13 cellular contexts compared by ENCODE assay signal in the genomic region with DNA sequence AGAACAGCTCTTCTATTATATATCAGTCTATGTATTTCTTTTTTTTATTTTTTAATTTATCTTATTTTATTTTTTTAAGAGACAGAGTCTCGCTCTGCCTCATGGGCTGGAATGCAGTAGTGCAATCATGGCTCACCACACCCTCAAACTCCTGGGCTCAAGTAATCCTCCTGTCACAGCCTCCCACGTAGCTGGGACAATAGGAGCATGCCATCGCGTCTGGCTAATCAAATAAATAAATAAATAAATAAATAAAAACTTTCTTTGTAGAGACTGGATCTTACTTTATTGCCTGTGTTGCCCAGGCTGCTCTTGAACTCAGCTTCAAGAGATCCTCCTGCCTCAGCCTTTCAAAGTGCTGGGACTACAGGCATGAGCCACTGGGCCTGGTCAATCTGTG.
DNase-seq lines count a peak whose midpoint lies in the region; ATAC-seq and TF ChIP-seq lines count a peak whose summit lies in the region.
"Had no signal": no experiment of that assay in that cellular context is flagged by ENCODE, and none has a peak within 500 bp of the region (broad histone marks: within the 10 kb centered on the region; RNA-seq: fewer than 3 reads in every experiment).

No MANE protein-coding gene starts in this region.

- DNase-seq in EL (peak; percentile 67), WTC11 (ENCODE audit: low spot score) (no peak), fibroblast of the aortic adventitia (ENCODE audit: low read depth) (peak; percentile 83), tibial artery (no peak), right lobe of liver (no peak)
- DNase-seq: anterior cingulate cortex; midbrain; NCI-H524; stimulated activated CD4-positive, alpha-beta T cell treated with anti-CD3 and anti-CD28 coated beads, Interleukin-1b, Interleukin-23, amount 100 ng/mL, for 48 hours; substantia nigra had no signal

- CTCF ChIA-PET in WTC11 (lab: Charles Lee), result interaction anchor here (0.9 to 1.8 kb wide), 5 partner anchors 11 to 53 kb away, joined by 3 to 7 read pairs (median 4); no protein-coding TSS in a partner anchor

- H3K4me3 Mint-ChIP-seq in WTC11, result no peak overlapping the region

- H3K9me3 Mint-ChIP-seq in WTC11, result no peaks in the 10 kb centered on the region

- H3K36me3 Mint-ChIP-seq in WTC11, result no peaks in the 10 kb centered on the region

- peaks cover 92% of the 10 kb centered on the region for H3K4me1 Mint-ChIP-seq in WTC11

- POLR2A ChIA-PET in WTC11 (lab: Charles Lee), result interaction anchor here (1.1 kb wide), 1 partner anchor 11 kb away, joined by 4 read pairs; no protein-coding TSS in a partner anchor

- H3K4me2 ChIP-seq in parathyroid adenoma (ENCODE audit: low read length), result no peak overlapping the region

- no peaks in the 10 kb centered on the region for H3K27me3 Mint-ChIP-seq in WTC11 (ENCODE audit: low read depth)

- 48% methylated on average over 4 of the region's 4 CpGs for WGBS in right lobe of liver (ENCODE audit: insufficient coverage, low coverage, low lambda C conversion rate, missing lambda C conversion rate)

- H3K9ac ChIP-seq in parathyroid adenoma, result no peak overlapping the region

- ATAC-seq in WTC11 (no peak), GM21786 (IDR thresholded peaks at IDR 0.05; ENCODE audit: unreplicated experiment) (no peak), right lobe of liver (no peak), HG03108 (IDR thresholded peaks at IDR 0.05; ENCODE audit: unreplicated experiment) (no peak)

- no peak overlapping the region for H2AFZ ChIP-seq in parathyroid adenoma

- no peak for TF ChIP-seq POLR2A in right lobe of liver (IDR thresholded peaks at IDR 0.05)

- H3K4me3 ChIP-seq in fibroblast of the aortic adventitia (ENCODE audit: low read depth, low read length) (no peak overlapping the region), parathyroid adenoma (ENCODE audit: low read depth, low read length) (no peak overlapping the region), tibial artery (no peak overlapping the region), right lobe of liver (no peak overlapping the region)

- peak overlapping the region; percentile 97 for H3K27ac Mint-ChIP-seq in WTC11

- H3K36me3 ChIP-seq in parathyroid adenoma (ENCODE audit: control insufficient read depth, insufficient read depth, low read length) (no peaks in the 10 kb centered on the region), tibial artery (no peaks in the 10 kb centered on the region), right lobe of liver (no peaks in the 10 kb centered on the region)

- H3K9me3 ChIP-seq in parathyroid adenoma (ENCODE audit: control insufficient read depth, low read length) (no peaks in the 10 kb centered on the region), tibial artery (no peaks in the 10 kb centered on the region), right lobe of liver (no peaks in the 10 kb centered on the region)

- H3K27ac ChIP-seq in parathyroid adenoma (peak overlapping the region; percentile 58), tibial artery (no peak overlapping the region), right lobe of liver (peak overlapping the region in 1 of 3 donors; percentile 23)

- peaks cover 75% of the 10 kb centered on the region for H3K79me2 ChIP-seq in parathyroid adenoma

- H3K27me3 ChIP-seq in parathyroid adenoma (ENCODE audit: control insufficient read depth, insufficient read depth, low read length) (no peaks in the 10 kb centered on the region), tibial artery (no peaks in the 10 kb centered on the region), right lobe of liver (no peaks in the 10 kb centered on the region)

- TF ChIP-seq CTCF in WTC11 (IDR thresholded peaks at IDR 0.05), result no peak
- TF ChIP-seq CTCF in fibroblast of the aortic adventitia (IDR thresholded peaks at IDR 0.05; ENCODE audit: insufficient read depth, low read length), result no peak
- TF ChIP-seq CTCF in parathyroid adenoma (IDR thresholded peaks at IDR 0.05), result no peak
- no peak for TF ChIP-seq CTCF in tibial artery (IDR thresholded peaks at IDR 0.05)
- no peak for TF ChIP-seq CTCF in right lobe of liver (IDR thresholded peaks at IDR 0.05)

- intact Hi-C loops in tibial artery (cut with DNase I; ENCODE audit: low total_unique reads), result no loop called here
- intact Hi-C loops in right lobe of liver (cut with DNase I), result no loop called here

- peaks cover 78% of the 10 kb centered on the region for H3K4me1 ChIP-seq in parathyroid adenoma
- H3K4me1 ChIP-seq in tibial artery, result peaks cover 0 to 100% (median 83%) of the 10 kb centered on the region in 4 donors
- H3K4me1 ChIP-seq in right lobe of liver, result peaks cover 0 to 41% (median 4%) of the 10 kb centered on the region in 4 donors

TF ChIP-seq in WTC11, 78 proteins besides CTCF, POLR2A, EP300 and RAD21:
- TF ChIP-seq CREM (CRISPR knock-in tag; IDR thresholded peaks at IDR 0.05) (no peak), ETV6 (CRISPR knock-in tag; IDR thresholded peaks at IDR 0.05) (no peak), ZNF423 (CRISPR knock-in tag; IDR thresholded peaks at IDR 0.05) (no peak), ZNF425 (CRISPR knock-in tag; conservative IDR thresholded peaks at IDR 0.05) (no peak), GRHL2 (CRISPR knock-in tag; IDR thresholded peaks at IDR 0.05; ENCODE audit: insufficient replicate concordance, severe bottlenecking) (no peak)

Comparison
In these comparisons a context has a peak if more than half of its experiments do, and no peak if none do; other contexts are left out.
1. DNase-seq: peak in EL (single experiment) and fibroblast of the aortic adventitia (single experiment); none in WTC11 (single experiment), tibial artery (0 of 2) and right lobe of liver (0 of 3).